1 cellular context compared by ENCODE assay signal in the genomic region with DNA sequence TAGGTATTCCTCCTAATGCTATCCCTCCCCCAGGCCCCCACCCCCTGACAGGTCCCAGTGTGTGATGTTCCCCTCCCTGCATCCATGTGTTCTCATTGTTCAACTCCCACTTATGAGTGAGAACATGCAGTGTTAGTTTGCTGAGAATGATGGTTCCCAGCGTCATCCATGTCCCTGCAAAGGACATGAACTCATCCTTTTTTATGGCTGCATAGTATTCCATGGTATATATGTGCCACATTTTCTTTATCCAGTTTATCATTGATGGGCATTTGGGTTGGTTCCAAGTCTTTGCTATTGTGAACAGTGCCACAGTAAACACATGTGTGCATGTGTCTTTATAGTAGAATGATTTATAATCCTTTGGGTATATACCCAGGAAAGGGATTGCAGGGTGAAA.
TF ChIP-seq lines count a peak whose summit lies in the region.

No MANE protein-coding gene starts in this region.

TF ChIP-seq in HEK293, 187 proteins besides CTCF, POLR2A, EP300 and RAD21 (continued from another document):
- TF ChIP-seq, protein P1, sequence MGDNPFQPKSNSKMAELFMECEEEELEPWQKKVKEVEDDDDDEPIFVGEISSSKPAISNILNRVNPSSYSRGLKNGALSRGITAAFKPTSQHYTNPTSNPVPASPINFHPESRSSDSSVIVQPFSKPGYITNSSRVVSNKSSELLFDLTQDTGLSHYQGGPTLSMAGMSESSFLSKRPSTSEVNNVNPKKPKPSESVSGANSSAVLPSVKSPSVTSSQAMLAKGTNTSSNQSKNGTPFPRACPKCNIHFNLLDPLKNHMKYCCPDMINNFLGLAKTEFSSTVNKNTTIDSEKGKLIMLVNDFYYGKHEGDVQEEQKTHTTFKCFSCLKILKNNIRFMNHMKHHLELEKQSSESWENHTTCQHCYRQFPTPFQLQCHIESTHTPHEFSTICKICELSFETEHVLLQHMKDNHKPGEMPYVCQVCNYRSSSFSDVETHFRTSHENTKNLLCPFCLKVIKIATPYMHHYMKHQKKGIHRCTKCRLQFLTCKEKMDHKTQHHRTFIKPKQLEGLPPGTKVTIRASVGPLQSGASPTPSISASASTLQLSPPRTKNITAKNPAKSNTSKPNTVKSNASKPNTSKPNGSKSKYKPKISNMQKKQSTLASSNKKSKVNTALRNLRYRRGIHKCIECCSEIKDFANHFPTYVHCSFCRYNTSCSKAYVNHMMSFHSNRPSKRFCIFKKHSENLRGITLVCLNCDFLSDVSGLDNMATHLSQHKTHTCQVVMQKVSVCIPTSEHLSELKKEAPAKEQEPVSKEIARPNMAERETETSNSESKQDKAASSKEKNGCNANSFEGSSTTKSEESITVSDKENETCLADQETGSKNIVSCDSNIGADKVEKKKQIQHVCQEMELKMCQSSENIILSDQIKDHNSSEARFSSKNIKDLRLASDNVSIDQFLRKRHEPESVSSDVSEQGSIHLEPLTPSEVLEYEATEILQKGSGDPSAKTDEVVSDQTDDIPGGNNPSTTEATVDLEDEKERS (tag by site-specific recombination; IDR thresholded peaks at IDR 0.05): peak; percentile 42; the same call in 1 of the 2 replicates
- TF ChIP-seq, protein P2, sequence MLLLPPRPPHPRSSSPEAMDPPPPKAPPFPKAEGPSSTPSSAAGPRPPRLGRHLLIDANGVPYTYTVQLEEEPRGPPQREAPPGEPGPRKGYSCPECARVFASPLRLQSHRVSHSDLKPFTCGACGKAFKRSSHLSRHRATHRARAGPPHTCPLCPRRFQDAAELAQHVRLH (tag by site-specific recombination; IDR thresholded peaks at IDR 0.05): peak; percentile 53; the same call in 1 of the 2 replicates
